ENCODE assay signal across 1 cellular context in the genomic region with DNA sequence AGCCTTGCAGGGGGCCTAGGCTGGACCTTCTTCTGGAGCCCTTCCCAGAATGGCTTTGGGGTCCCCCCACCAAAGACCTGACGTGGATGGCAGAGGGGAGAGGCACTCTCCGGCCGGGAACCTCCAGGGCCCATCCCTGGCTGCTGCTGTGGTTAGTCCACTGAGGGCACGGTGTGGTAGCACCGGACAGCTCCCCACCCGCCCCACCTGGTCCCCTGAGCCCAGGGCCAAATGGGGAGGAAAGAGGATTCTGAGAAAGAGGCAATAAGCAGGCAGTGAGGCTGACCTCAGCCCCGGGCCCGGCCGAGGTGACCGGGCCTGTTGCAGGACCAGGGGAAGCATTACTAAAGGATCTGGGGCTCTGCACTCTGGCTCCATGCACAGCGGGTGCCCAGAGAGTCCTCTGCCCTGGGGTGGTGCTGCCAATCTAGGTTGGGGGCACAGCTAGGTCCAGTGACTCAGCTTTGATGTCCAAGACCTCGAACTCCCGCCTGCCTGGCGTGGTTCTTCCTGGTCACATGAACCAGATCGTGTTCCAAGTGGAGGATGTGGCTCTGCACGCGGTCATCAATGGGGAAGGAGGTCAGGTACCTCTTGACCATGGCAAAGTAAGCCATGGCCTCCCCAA.
TF ChIP-seq lines count a peak whose summit lies in the region.

No MANE protein-coding gene starts in this region.

TF ChIP-seq in HCT116, 20 proteins besides CTCF, POLR2A, EP300 and RAD21:
- TF ChIP-seq ZNF274 (IDR thresholded peaks at IDR 0.05; ENCODE audit: low read depth, low read length): no peak
- no peak for TF ChIP-seq JUND (IDR thresholded peaks at IDR 0.05)
- 0 out of 2 replicates have a peak, but pooled peaks have one; percentile 24 for TF ChIP-seq POLR2AphosphoS5 (IDR thresholded peaks at IDR 0.05; ENCODE audit: low read depth, low read length)
- TF ChIP-seq, protein P1, sequence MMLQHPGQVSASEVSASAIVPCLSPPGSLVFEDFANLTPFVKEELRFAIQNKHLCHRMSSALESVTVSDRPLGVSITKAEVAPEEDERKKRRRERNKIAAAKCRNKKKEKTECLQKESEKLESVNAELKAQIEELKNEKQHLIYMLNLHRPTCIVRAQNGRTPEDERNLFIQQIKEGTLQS (IDR thresholded peaks at IDR 0.05): no peak
